15 cellular contexts compared by ENCODE assay signal in genomic region chr15:60093273-60094067, GRCh38.
A peak's percentile ranks its signal among the peaks of the same experiment; 100 is the strongest.
DNase-seq lines count a peak whose midpoint lies in the region; ATAC-seq and FAIRE-seq lines count a peak whose summit lies in the region.
"Had no signal": no experiment of that assay in that cellular context is flagged by ENCODE, and none has a peak within 500 bp of the region (broad histone marks: within the 10 kb centered on the region; RNA-seq: fewer than 3 reads in every experiment).

No MANE protein-coding gene starts in this region.

- H3K36me3 Mint-ChIP-seq in T-cell: no peaks in the 10 kb centered on the region
- H3K36me3 Mint-ChIP-seq: activated CD4-positive, alpha-beta memory T cell treated with anti-CD3 and anti-CD28 coated beads for 36 hours had no signal

- FAIRE-seq in small intestine (lab: Jason Lieb, UNC): no peak
- FAIRE-seq: G401.6, TTC549 had no signal

- H3K9me3 ChIP-seq in small intestine (ENCODE audit: control insufficient read depth, low read depth): no peaks in the 10 kb centered on the region
- H3K9me3 ChIP-seq: ovary, vagina had no signal

- no peak for ATAC-seq in T-cell (replicated peaks in 1 of 4)
- ATAC-seq: stimulated activated naive CD8-positive, alpha-beta T cell treated with anti-CD3 and anti-CD28 coated beads, Interleukin-15, amount 100 ng/mL, for 72 hours had no signal

- H3K9me3 Mint-ChIP-seq in T-cell: no peaks in the 10 kb centered on the region
- H3K9me3 Mint-ChIP-seq: stimulated activated naive CD8-positive, alpha-beta T cell treated with anti-CD3 and anti-CD28 coated beads, Interleukin-15, amount 100 ng/mL, for 72 hours had no signal

- no peak overlapping the region for H3K4me3 ChIP-seq in small intestine (ENCODE audit: low read depth in 1 of 2, low read length in 2 of 2)
- H3K4me3 ChIP-seq: ovary, SK-N-MC, vagina had no signal

- H3K4me1 Mint-ChIP-seq in T-cell: no peaks in the 10 kb centered on the region
- H3K4me1 Mint-ChIP-seq: stimulated activated naive CD8-positive, alpha-beta T cell treated with anti-CD3 and anti-CD28 coated beads, Interleukin-15, amount 100 ng/mL, for 72 hours had no signal

- no peak overlapping the region for H3K4me3 Mint-ChIP-seq in T-cell
- H3K4me3 Mint-ChIP-seq: activated CD4-positive, alpha-beta memory T cell treated with anti-CD3 and anti-CD28 coated beads for 36 hours; stimulated activated naive CD8-positive, alpha-beta T cell treated with anti-CD3 and anti-CD28 coated beads, Interleukin-15, amount 100 ng/mL, for 72 hours had no signal

- DNase-seq in HuH-7 (ENCODE audit: low spot score): peak; percentile 34
- peak; percentile 50 for DNase-seq in NCI-H510A treated with DMSO at 0.1 percent for 48 hours (lab: John Stamatoyannopoulos, UW)
- peak; percentile 7 for DNase-seq in globus pallidus (ENCODE audit: low spot score)
- DNase-seq in small intestine: peak; percentile 75
- no peak for DNase-seq in T-cell
- DNase-seq in DMS79 treated with DMSO at 0.1 percent for 48 hours (lab: John Stamatoyannopoulos, UW): no peak
- no peak for DNase-seq in NCI-H82 (lab: John Stamatoyannopoulos, UW)
- DNase-seq: activated CD4-positive, alpha-beta memory T cell treated with anti-CD3 and anti-CD28 coated beads for 36 hours; cerebellar nuclear complex; ovary; stimulated activated naive CD8-positive, alpha-beta T cell treated with anti-CD3 and anti-CD28 coated beads, Interleukin-15, amount 100 ng/mL, for 72 hours had no signal

- POLR2A ChIA-PET in T-cell (lab: Charles Lee): no interaction called here

- no peaks in the 10 kb centered on the region for H3K36me3 ChIP-seq in small intestine (ENCODE audit: control insufficient read depth in 2 of 2, insufficient read depth in 2 of 2, low read length in 2 of 2)
- H3K36me3 ChIP-seq: ovary, vagina had no signal

- H3K27me3 Mint-ChIP-seq in T-cell: peaks cover 7% of the 10 kb centered on the region in 2 donors

- no peaks in the 10 kb centered on the region for H3K27me3 ChIP-seq in small intestine (ENCODE audit: control insufficient read depth in 2 of 2, insufficient read depth in 2 of 2, low read length in 2 of 2)
- H3K27me3 ChIP-seq: ovary, vagina had no signal

- H3K27ac Mint-ChIP-seq in T-cell: no peak overlapping the region
- H3K27ac Mint-ChIP-seq: activated CD4-positive, alpha-beta memory T cell treated with anti-CD3 and anti-CD28 coated beads for 36 hours; stimulated activated naive CD8-positive, alpha-beta T cell treated with anti-CD3 and anti-CD28 coated beads, Interleukin-15, amount 100 ng/mL, for 72 hours had no signal

- no peak overlapping the region for H3K27ac ChIP-seq in small intestine (ENCODE audit: low read depth in 1 of 2, low read length in 1 of 2)
- H3K27ac ChIP-seq: ovary, SK-N-MC, vagina had no signal

- WGBS in small intestine, 3 donors: 5 to 28% (median 18%) methylated on average over 4 of the region's 4 CpGs

- CTCF ChIA-PET in T-cell (lab: Charles Lee): interaction anchor here in 1 of 2 donors (0.7 kb wide), 1 partner anchor 60 kb away, joined by 3 read pairs; no protein-coding TSS in a partner anchor

- no peaks in the 10 kb centered on the region for H3K4me1 ChIP-seq in small intestine (ENCODE audit: control insufficient read depth in 2 of 2, insufficient read depth in 1 of 2, low read depth in 1 of 2, low read length in 1 of 2)
- H3K4me1 ChIP-seq: vagina had no signal

Comparison
In these comparisons a context has a peak if more than half of its experiments do, and no peak if none do; other contexts are left out.
1. DNase-seq: peak in HuH-7 (single experiment), NCI-H510A treated with DMSO at 0.1 percent for 48 hours (single experiment), globus pallidus (single experiment) and small intestine (single experiment); none in T-cell (0 of 34), DMS79 treated with DMSO at 0.1 percent for 48 hours (single experiment) and NCI-H82 (single experiment).